In genomic region chr13:20171364-20171763, GRCh38 we compare ENCODE assay signal across 19 cellular contexts. TPM values are rescaled to one million over a fixed set of nuclear protein-coding genes. Genes with fewer than 3 reads are reported as not detected.
DNase-seq lines count a peak whose midpoint lies in the region; FAIRE-seq and TF ChIP-seq lines count a peak whose summit lies in the region.
"Had no signal": no experiment of that assay in that cellular context is flagged by ENCODE, and none has a peak within 500 bp of the region (broad histone marks: within the 10 kb centered on the region; RNA-seq: fewer than 3 reads in every experiment).

No MANE protein-coding gene starts in this region.

- H3K9me3 ChIP-seq in breast epithelium (no peaks in the 10 kb centered on the region), endodermal cell (ENCODE audit: control insufficient read depth, low read length) (no peaks in the 10 kb centered on the region), right atrium auricular region (no peaks in the 10 kb centered on the region)
- H3K9me3 ChIP-seq: BLaER1, HAP-1 had no signal

- in situ Hi-C loops in T47D (cut with HindIII; ENCODE audit: low pct_unique_long_range_greater_than_20kb, low sequenced_read_pairs) = no loop called here

- WGBS in endodermal cell (ENCODE audit: insufficient coverage in 1 of 2, insufficient read length in 1 of 2), 2 experiments = 100% methylated on average over 1 of the region's 1 CpG; no CpG with 5 or more reads in 1 of the 2 experiments

- no peak for FAIRE-seq in HTR-8/SVneo (lab: Jason Lieb, UNC)
- FAIRE-seq: GM12891, GM19239 had no signal

- H3K4me3 ChIP-seq in breast epithelium = no peak overlapping the region
- H3K4me3 ChIP-seq in endodermal cell (ENCODE audit: low read length) = no peak overlapping the region
- H3K4me3 ChIP-seq in right atrium auricular region = no peak overlapping the region
- H3K4me3 ChIP-seq: BLaER1, HAP-1 had no signal

- H3K36me3 ChIP-seq in breast epithelium = no peaks in the 10 kb centered on the region
- no peaks in the 10 kb centered on the region for H3K36me3 ChIP-seq in endodermal cell (ENCODE audit: control insufficient read depth, insufficient read depth, low read length)
- H3K36me3 ChIP-seq in right atrium auricular region = no peaks in the 10 kb centered on the region
- H3K36me3 ChIP-seq: BLaER1, HAP-1 had no signal

- no peak for TF ChIP-seq POLR2A in breast epithelium (IDR thresholded peaks at IDR 0.05)

- no peaks in the 10 kb centered on the region for H3K36me3 Mint-ChIP-seq in endodermal cell (ENCODE audit: low read depth)

- peaks cover 6% of the 10 kb centered on the region for H3K4me1 Mint-ChIP-seq in endodermal cell

- H3K27me3 Mint-ChIP-seq in endodermal cell (ENCODE audit: insufficient read depth) = peaks cover 23% of the 10 kb centered on the region

- H3K9me3 Mint-ChIP-seq in endodermal cell = no peaks in the 10 kb centered on the region
- H3K9me3 Mint-ChIP-seq: CD4-positive, alpha-beta T cell; HFFc6 had no signal

- intact Hi-C loops in breast epithelium (cut with DNase I; ENCODE audit: low total_unique reads) = no loop called here

- H3K4me1 ChIP-seq in breast epithelium (no peaks in the 10 kb centered on the region), endodermal cell (ENCODE audit: control insufficient read depth, insufficient read depth, low read length) (no peaks in the 10 kb centered on the region), right atrium auricular region (no peaks in the 10 kb centered on the region)

- H3K27ac ChIP-seq in breast epithelium (no peak overlapping the region), endodermal cell (ENCODE audit: low read depth, low read length) (no peak overlapping the region), right atrium auricular region (no peak overlapping the region)
- H3K27ac ChIP-seq: BLaER1 had no signal

- H3K9ac ChIP-seq in endodermal cell (ENCODE audit: extremely low read depth, low read length, poor library complexity, severe bottlenecking) = no peak overlapping the region
- H3K9ac ChIP-seq: BLaER1 had no signal

- DNase-seq in T47D (ENCODE audit: low read depth in 1 of 2, low spot score in 1 of 2) (peak; percentile 49 to 83), breast epithelium (ENCODE audit: low spot score in 2 of 2) (no peak), RPMI7951 (ENCODE audit: low read depth) (peak; percentile 33), endodermal cell (peak; percentile 0), NCI-H1436 (lab: John Stamatoyannopoulos, UW) (no peak), right atrium auricular region (ENCODE audit: low spot score) (no peak), putamen (ENCODE audit: low spot score) (no peak), HTR-8/SVneo (ENCODE audit: insufficient read length, low spot score) (no peak)
- DNase-seq: 8988T; AML-193; Calu3; CD4-positive, alpha-beta T cell; DMS 273 treated with DMSO at 0.1 percent for 48 hours; HFFc6 had no signal

- TF ChIP-seq CTCF in breast epithelium (IDR thresholded peaks at IDR 0.05) = no peak
- no peak for TF ChIP-seq CTCF in endodermal cell (conservative IDR thresholded peaks at IDR 0.05)
- no peak for TF ChIP-seq CTCF in right atrium auricular region (IDR thresholded peaks at IDR 0.05)

- no peak overlapping the region for H3K4me3 Mint-ChIP-seq in endodermal cell
- H3K4me3 Mint-ChIP-seq: CD4-positive, alpha-beta T cell; HFFc6 had no signal

- peaks cover 0 to 10% of the 10 kb centered on the region in 2 donors for H3K27me3 ChIP-seq in breast epithelium
- H3K27me3 ChIP-seq in endodermal cell (ENCODE audit: control insufficient read depth, insufficient read depth, low read length, poor library complexity, severe bottlenecking) = peaks cover 5% of the 10 kb centered on the region
- H3K27me3 ChIP-seq in right atrium auricular region = no peaks in the 10 kb centered on the region

- no peak overlapping the region for H3K27ac Mint-ChIP-seq in endodermal cell
- H3K27ac Mint-ChIP-seq: CD4-positive, alpha-beta T cell; HFFc6 had no signal

RNA-seq across cellular contexts. Expression of gene GJA3, which starts 10.5 kb away (rescaled TPM):
- total RNA-seq in breast epithelium (under 1 TPM in 1 of 3 donors, not detected in 2; 0.29 TPM), endodermal cell (under 1 TPM; 0.07 to 0.09 TPM), right atrium auricular region (1 to 10 TPM; 3.2 to 8.5 TPM)
- 0.98 and 1.1 TPM in 2 replicates for total RNA-seq in RPMI7951 (2014; rRNA removed; shearing (Covaris generic))
- polyA plus RNA-seq in endodermal cell (2013, experiment 1 of 2) = not detected
- 0.08 TPM for polyA plus RNA-seq in endodermal cell (2013, experiment 2 of 2)
- total RNA-seq: CD4-positive, alpha-beta T cell had no signal

RNA-seq across cellular contexts. Expression of gene GJB2, which starts 21.4 kb away (rescaled TPM):
- total RNA-seq in breast epithelium (under 1 TPM in 2 of 3 donors, not detected in 1; 0.66 to 0.88 TPM), endodermal cell (under 1 TPM; 0.26 to 0.82 TPM), right atrium auricular region (under 1 TPM in 1 of 2 donors, not detected in 1; 0.20 TPM)
- 0.59 and 0.72 TPM in 2 replicates for total RNA-seq in RPMI7951 (2014; rRNA removed; shearing (Covaris generic))
- polyA plus RNA-seq in endodermal cell (2013, experiment 1 of 2) = 0.28 TPM
- polyA plus RNA-seq in endodermal cell (2013, experiment 2 of 2) = 0.25 TPM
- total RNA-seq: G401, HFFc6 had no signal

Comparison
In these comparisons a context has a peak if more than half of its experiments do, and no peak if none do; other contexts are left out.
1. DNase-seq: peak in T47D (2 of 2), RPMI7951 (single experiment) and endodermal cell (single experiment); none in breast epithelium (0 of 2), NCI-H1436 (single experiment), right atrium auricular region (single experiment), putamen (single experiment) and HTR-8/SVneo (single experiment).